Comparison of ENCODE assay signal across 9 cellular contexts in the genomic region with DNA sequence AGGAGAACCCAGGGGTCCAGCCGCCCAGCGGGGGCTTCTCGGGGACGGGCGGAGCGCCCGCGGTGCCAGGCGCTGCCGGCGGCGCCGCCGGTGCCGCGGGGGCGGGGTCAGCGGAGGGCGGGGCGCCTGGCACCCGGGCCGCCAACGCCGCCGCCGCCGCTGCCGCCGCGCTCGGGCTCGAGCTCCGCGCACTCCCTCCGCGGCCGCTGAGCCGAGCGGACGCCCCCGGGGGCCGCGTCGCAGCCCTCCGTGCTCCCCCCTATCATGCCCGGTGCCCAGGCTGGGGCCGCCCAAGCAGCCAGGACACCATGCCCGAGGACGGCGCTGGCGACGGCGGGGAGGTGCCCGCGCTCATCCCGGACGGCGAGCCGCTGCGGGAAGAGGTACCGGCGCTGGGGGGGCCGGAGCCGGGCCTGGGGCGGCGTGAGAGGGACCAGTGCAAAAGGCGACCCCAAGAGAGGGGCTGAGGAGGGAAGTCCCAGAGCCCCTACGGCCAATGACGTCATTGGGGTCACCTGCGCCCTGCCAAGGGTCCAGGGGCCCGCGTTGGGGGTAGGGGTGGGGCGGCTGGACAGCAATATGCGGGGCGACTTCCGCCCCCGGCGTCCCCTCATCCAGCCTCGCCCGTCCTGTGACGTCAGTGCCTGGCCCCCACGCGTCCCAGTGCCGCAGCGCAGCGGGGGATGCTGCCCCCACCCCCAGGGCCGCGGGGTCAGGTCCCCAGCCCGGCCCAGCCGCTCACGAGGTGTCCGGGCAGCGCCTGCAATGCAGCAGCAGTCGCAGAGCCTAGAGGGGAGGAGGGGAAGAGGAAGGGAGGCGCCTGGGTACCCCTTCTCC. TPM values are rescaled to one million over a fixed set of nuclear protein-coding genes. Genes with fewer than 3 reads are reported as not detected.
A peak's percentile ranks its signal among the peaks of the same experiment; 100 is the strongest.
DNase-seq lines count a peak whose midpoint lies in the region; ATAC-seq and TF ChIP-seq lines count a peak whose summit lies in the region.
"Had no signal": no experiment of that assay in that cellular context is flagged by ENCODE, and none has a peak within 500 bp of the region (broad histone marks: within the 10 kb centered on the region; RNA-seq: fewer than 3 reads in every experiment).

Gene TMEM151A (plus strand): TSS at position 189 of the 837 bp plus-strand sequence. CDS start 120 bp downstream, at position 309.

- H3K9me3 ChIP-seq in body of pancreas (no peaks in the 10 kb centered on the region), mesodermal cell (ENCODE audit: control insufficient read depth, low read length) (no peaks in the 10 kb centered on the region)

- peak within 1 kb of the TSS; percentile 36; the same call in 1 of the 2 replicates for H3K4me3 ChIP-seq in AG04449 (ENCODE audit: low read depth, low read length)
- H3K4me3 ChIP-seq in HL-60 (replicated peaks; ENCODE audit: insufficient read depth, low read length) = peak within 1 kb of the TSS; percentile 26; the same call in 1 of the 2 replicates
- H3K4me3 ChIP-seq in body of pancreas = peak within 1 kb of the TSS; percentile 31 to 40
- H3K4me3 ChIP-seq in mesodermal cell (ENCODE audit: extremely low read depth, insufficient read depth, low read length, poor library complexity, severe bottlenecking) = peak within 1 kb of the TSS; percentile 18

- 2% methylated on average over 81 of the region's 95 CpGs; no CpG with 5 or more reads in 1 of the 2 donors for WGBS in body of pancreas, 2 donors
- 2 to 3% methylated on average over 56 to 79 of the region's 95 CpGs for WGBS in mesodermal cell (ENCODE audit: insufficient coverage in 2 of 2), 2 experiments

- H3K27me3 ChIP-seq in HL-60 (ENCODE audit: insufficient read depth, poor library complexity, severe bottlenecking) (peaks cover 17% of the 10 kb centered on the region), body of pancreas (no peaks in the 10 kb centered on the region)

- H3K27ac ChIP-seq in HL-60 (replicated peaks) (no peak within 1 kb of the TSS), body of pancreas (no peak within 1 kb of the TSS), mesodermal cell (ENCODE audit: low read depth, low read length, severe bottlenecking) (no peak within 1 kb of the TSS), RWPE1 (no peak within 1 kb of the TSS)

- no peak for TF ChIP-seq POLR2A in body of pancreas (IDR thresholded peaks at IDR 0.05)

- TF ChIP-seq CTCF in AG04449 (IDR thresholded peaks at IDR 0.05; ENCODE audit: insufficient read depth, low read length, missing control alignments) (no peak), HL-60 (IDR thresholded peaks at IDR 0.05; ENCODE audit: insufficient read depth, low read length) (no peak), body of pancreas (IDR thresholded peaks at IDR 0.05) (no peak), RWPE1 (conservative IDR thresholded peaks at IDR 0.05; ENCODE audit: low read depth) (no peak)

- intact Hi-C loops in body of pancreas (cut with DNase I) = no loop called here

- ATAC-seq in body of pancreas (no peak), HG02981 (IDR thresholded peaks at IDR 0.05; ENCODE audit: unreplicated experiment) (no peak), GM18517 (IDR thresholded peaks at IDR 0.05; ENCODE audit: unreplicated experiment) (no peak), GM18520 (IDR thresholded peaks at IDR 0.05; ENCODE audit: unreplicated experiment) (no peak)

- POLR2A ChIA-PET in AG04449 (lab: Yijun Ruan, JAX) (interaction anchor here (0.6 to 1.0 kb wide), 3 partner anchors 22 to 130 kb away, joined by 3 read pairs; partner anchors contain the start of gene CD248), RWPE1 (lab: Yijun Ruan, JAX; ENCODE audit: low non-redundant PET) (interaction anchor here (0.5 to 0.6 kb wide), 3 partner anchors 236 to 1209 kb away, joined by 3 to 6 read pairs (median 5); no protein-coding TSS in a partner anchor)

- no peaks in the 10 kb centered on the region for H3K36me3 ChIP-seq in body of pancreas (replicated peaks in 1 of 2; ENCODE audit: insufficient read depth in 1 of 2, low read depth in 2 of 2)
- peaks cover 1% of the 10 kb centered on the region for H3K36me3 ChIP-seq in mesodermal cell (ENCODE audit: control insufficient read depth, insufficient read depth, low read length)

- peaks cover 40% of the 10 kb centered on the region for H3K4me1 ChIP-seq in body of pancreas
- H3K4me1 ChIP-seq in mesodermal cell (ENCODE audit: control insufficient read depth, insufficient read depth, low read length, poor library complexity, severe bottlenecking) = peaks cover 13% of the 10 kb centered on the region

- CTCF ChIA-PET in AG04449 (lab: Yijun Ruan, JAX) (interaction anchor here (1.4 to 10.6 kb wide), 4 partner anchors 20 to 98 kb away, joined by 5 to 109 read pairs (median 11); no protein-coding TSS in a partner anchor), RWPE1 (lab: Yijun Ruan, JAX) (interaction anchor here (0.6 kb wide), 1 partner anchor 32 kb away, joined by 3 read pairs; no protein-coding TSS in a partner anchor)

- DNase-seq in AG04449 (ENCODE audit: low read depth, low spot score) (no peak), HL-60 (ENCODE audit: low read depth in 1 of 2, low spot score in 1 of 2) (no peak), body of pancreas (peak in 2 of 4 donors; percentile 32 to 57), RWPE1 (ENCODE audit: low spot score) (no peak)

RNA-seq across cellular contexts. Expression of gene TMEM151A, which starts in this region (rescaled TPM):
- 1 to 10 TPM; 1.6 to 2.1 TPM for total RNA-seq in body of pancreas
- polyA plus RNA-seq in mesodermal cell (2013, experiment 1 of 2) = 0.26 TPM
- polyA plus RNA-seq in mesodermal cell (2013, experiment 2 of 2) = 0.30 TPM
- total RNA-seq: activated CD8-positive, alpha-beta memory T cell treated with anti-CD3 and anti-CD28 coated beads for 36 hours had no signal
